In genomic region chr6:144543006-144543871, GRCh38 we compare ENCODE assay signal across 1 cellular context.
TF ChIP-seq lines count a peak whose summit lies in the region.

No MANE protein-coding gene starts in this region.

TF ChIP-seq in GM23338, 12 proteins besides CTCF, POLR2A, EP300 and RAD21 (continued from another document):
- no peak for TF ChIP-seq ZNF462 (CRISPR knock-in tag; IDR thresholded peaks at IDR 0.05)
- TF ChIP-seq, protein P1, sequence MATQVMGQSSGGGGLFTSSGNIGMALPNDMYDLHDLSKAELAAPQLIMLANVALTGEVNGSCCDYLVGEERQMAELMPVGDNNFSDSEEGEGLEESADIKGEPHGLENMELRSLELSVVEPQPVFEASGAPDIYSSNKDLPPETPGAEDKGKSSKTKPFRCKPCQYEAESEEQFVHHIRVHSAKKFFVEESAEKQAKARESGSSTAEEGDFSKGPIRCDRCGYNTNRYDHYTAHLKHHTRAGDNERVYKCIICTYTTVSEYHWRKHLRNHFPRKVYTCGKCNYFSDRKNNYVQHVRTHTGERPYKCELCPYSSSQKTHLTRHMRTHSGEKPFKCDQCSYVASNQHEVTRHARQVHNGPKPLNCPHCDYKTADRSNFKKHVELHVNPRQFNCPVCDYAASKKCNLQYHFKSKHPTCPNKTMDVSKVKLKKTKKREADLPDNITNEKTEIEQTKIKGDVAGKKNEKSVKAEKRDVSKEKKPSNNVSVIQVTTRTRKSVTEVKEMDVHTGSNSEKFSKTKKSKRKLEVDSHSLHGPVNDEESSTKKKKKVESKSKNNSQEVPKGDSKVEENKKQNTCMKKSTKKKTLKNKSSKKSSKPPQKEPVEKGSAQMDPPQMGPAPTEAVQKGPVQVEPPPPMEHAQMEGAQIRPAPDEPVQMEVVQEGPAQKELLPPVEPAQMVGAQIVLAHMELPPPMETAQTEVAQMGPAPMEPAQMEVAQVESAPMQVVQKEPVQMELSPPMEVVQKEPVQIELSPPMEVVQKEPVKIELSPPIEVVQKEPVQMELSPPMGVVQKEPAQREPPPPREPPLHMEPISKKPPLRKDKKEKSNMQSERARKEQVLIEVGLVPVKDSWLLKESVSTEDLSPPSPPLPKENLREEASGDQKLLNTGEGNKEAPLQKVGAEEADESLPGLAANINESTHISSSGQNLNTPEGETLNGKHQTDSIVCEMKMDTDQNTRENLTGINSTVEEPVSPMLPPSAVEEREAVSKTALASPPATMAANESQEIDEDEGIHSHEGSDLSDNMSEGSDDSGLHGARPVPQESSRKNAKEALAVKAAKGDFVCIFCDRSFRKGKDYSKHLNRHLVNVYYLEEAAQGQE (IDR thresholded peaks at IDR 0.05; ENCODE audit: unreplicated experiment) = no peak
- no peak for TF ChIP-seq EZH2phosphoT487 (IDR thresholded peaks at IDR 0.05; ENCODE audit: unreplicated experiment)
- no peak for TF ChIP-seq NANOG (IDR thresholded peaks at IDR 0.05; ENCODE audit: borderline replicate concordance)
- no peak for TF ChIP-seq EZH2 (IDR thresholded peaks at IDR 0.05; ENCODE audit: low read depth, unreplicated experiment)
- TF ChIP-seq ZNF331 (CRISPR knock-in tag; IDR thresholded peaks at IDR 0.05; ENCODE audit: low read depth) = no peak
- no peak for TF ChIP-seq JUNB (IDR thresholded peaks at IDR 0.05; ENCODE audit: unreplicated experiment)
- TF ChIP-seq, protein P2, sequence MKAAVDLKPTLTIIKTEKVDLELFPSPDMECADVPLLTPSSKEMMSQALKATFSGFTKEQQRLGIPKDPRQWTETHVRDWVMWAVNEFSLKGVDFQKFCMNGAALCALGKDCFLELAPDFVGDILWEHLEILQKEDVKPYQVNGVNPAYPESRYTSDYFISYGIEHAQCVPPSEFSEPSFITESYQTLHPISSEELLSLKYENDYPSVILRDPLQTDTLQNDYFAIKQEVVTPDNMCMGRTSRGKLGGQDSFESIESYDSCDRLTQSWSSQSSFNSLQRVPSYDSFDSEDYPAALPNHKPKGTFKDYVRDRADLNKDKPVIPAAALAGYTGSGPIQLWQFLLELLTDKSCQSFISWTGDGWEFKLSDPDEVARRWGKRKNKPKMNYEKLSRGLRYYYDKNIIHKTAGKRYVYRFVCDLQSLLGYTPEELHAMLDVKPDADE (IDR thresholded peaks at IDR 0.05) = no peak
- no peak for TF ChIP-seq STAT1 (IDR thresholded peaks at IDR 0.05; ENCODE audit: unreplicated experiment)
- no peak for TF ChIP-seq ZNF114 (CRISPR knock-in tag; IDR thresholded peaks at IDR 0.05)
- no peak for TF ChIP-seq CREB1 (CRISPR knock-in tag; IDR thresholded peaks at IDR 0.05; ENCODE audit: low read depth)
TF ChIP-seq in GM23338: peak in this region for 0.
